Comparison of ENCODE assay signal across 11 cellular contexts in genomic region chr7:36208997-36209813, GRCh38. TPM values are rescaled to one million over a fixed set of nuclear protein-coding genes. Genes with fewer than 3 reads are reported as not detected.
DNase-seq lines count a peak whose midpoint lies in the region; ATAC-seq and TF ChIP-seq lines count a peak whose summit lies in the region.
"Had no signal": no experiment of that assay in that cellular context is flagged by ENCODE, and none has a peak within 500 bp of the region (broad histone marks: within the 10 kb centered on the region; RNA-seq: fewer than 3 reads in every experiment).

No MANE protein-coding gene starts in this region.

- no peak overlapping the region for H3K27ac ChIP-seq in CD8-positive, alpha-beta memory T cell (ENCODE audit: low read depth, low read length)
- H3K27ac ChIP-seq in PC-3 (ENCODE audit: low read length) (no peak overlapping the region), rectal smooth muscle tissue (ENCODE audit: low read depth, low read length) (peak overlapping the region; percentile 50)

- no peaks in the 10 kb centered on the region for H4K20me1 ChIP-seq in PC-3 (ENCODE audit: low read length)

- peak overlapping the region; percentile 13 to 94 (median 87) for H3K27ac Mint-ChIP-seq in CD8-positive, alpha-beta memory T cell
- peak overlapping the region; percentile 90 for H3K27ac Mint-ChIP-seq in dendritic cell treated with granulocyte-macrophage colony-stimulating factor and Interleukin-4, amounts not matched to agents 40 ng/mL and 50 ng/mL, for 4 days

- H3K27me3 ChIP-seq in CD8-positive, alpha-beta memory T cell (ENCODE audit: insufficient read depth, low read length, poor library complexity, severe bottlenecking) = no peaks in the 10 kb centered on the region
- H3K27me3 ChIP-seq in PC-3 (ENCODE audit: low read length) (no peaks in the 10 kb centered on the region), rectal smooth muscle tissue (ENCODE audit: control insufficient read depth, insufficient read depth, low read length) (no peaks in the 10 kb centered on the region)
- H3K27me3 ChIP-seq: dorsolateral prefrontal cortex had no signal

- peaks cover 49% of the 10 kb centered on the region for H3K79me2 ChIP-seq in PC-3 (ENCODE audit: low read length)

- no TSS peak for BruUV-seq in PC-3 (replicated peaks; lab: Mats Ljungman, UMichigan)

- DNase-seq in CD8-positive, alpha-beta memory T cell = peak in 4 of 5 donors; percentile 4 to 49 (median 21)
- peak; percentile 11 for DNase-seq in PC-3
- DNase-seq in stimulated activated CD4-positive, alpha-beta T cell treated with anti-CD3 and anti-CD28 coated beads, Interleukin-12 subunit alpha, Interleukin-12 subunit beta, amount 100 ng/mL, for 4 hours = no peak
- DNase-seq: dorsolateral prefrontal cortex, GOT3 had no signal

- POLR2A ChIA-PET in CD8-positive, alpha-beta memory T cell (lab: Charles Lee) = no interaction called here
- POLR2A ChIA-PET in PC-3 (lab: Charles Lee; ENCODE audit: unreplicated experiment) = no interaction called here

- no peak overlapping the region for H2AFZ ChIP-seq in PC-3 (ENCODE audit: low read length)

- CTCF ChIA-PET in CD8-positive, alpha-beta memory T cell (lab: Charles Lee) = no interaction called here
- CTCF ChIA-PET in PC-3 (lab: Charles Lee) = no interaction called here

- no peak; the same call in 1 of the 2 replicates for ATAC-seq in PC-3
- no peak for ATAC-seq in GM18858 (IDR thresholded peaks at IDR 0.05; ENCODE audit: unreplicated experiment)
- ATAC-seq in GM21737 (IDR thresholded peaks at IDR 0.05; ENCODE audit: unreplicated experiment) = no peak
- ATAC-seq in GM18519 (IDR thresholded peaks at IDR 0.05; ENCODE audit: low FRiP score, unreplicated experiment) = no peak

- no peaks in the 10 kb centered on the region for H3F3A ChIP-seq in PC-3 (ENCODE audit: low read length, unreplicated experiment)

- H3K4me1 Mint-ChIP-seq in CD8-positive, alpha-beta memory T cell = peaks cover 23 to 40% (median 28%) of the 10 kb centered on the region in 3 donors
- H3K4me1 Mint-ChIP-seq in dendritic cell treated with granulocyte-macrophage colony-stimulating factor and Interleukin-4, amounts not matched to agents 40 ng/mL and 50 ng/mL, for 4 days (ENCODE audit: low read depth) = peaks cover 79% of the 10 kb centered on the region

- no peak for TF ChIP-seq CTCF in PC-3 (conservative IDR thresholded peaks at IDR 0.05; ENCODE audit: low read depth, low read length)

- peaks cover 2 to 5% of the 10 kb centered on the region in 2 donors for H3K27me3 Mint-ChIP-seq in CD8-positive, alpha-beta memory T cell
- no peaks in the 10 kb centered on the region for H3K27me3 Mint-ChIP-seq in dendritic cell treated with granulocyte-macrophage colony-stimulating factor and Interleukin-4, amounts not matched to agents 40 ng/mL and 50 ng/mL, for 4 days

- H3K36me3 ChIP-seq in CD8-positive, alpha-beta memory T cell (ENCODE audit: insufficient read depth, low read length) = no peaks in the 10 kb centered on the region
- H3K36me3 ChIP-seq in PC-3 (ENCODE audit: low read depth, low read length) (no peaks in the 10 kb centered on the region), rectal smooth muscle tissue (ENCODE audit: control insufficient read depth, insufficient read depth, low read length) (no peaks in the 10 kb centered on the region)

- no peaks in the 10 kb centered on the region for H3K9me3 Mint-ChIP-seq in CD8-positive, alpha-beta memory T cell
- H3K9me3 Mint-ChIP-seq in dendritic cell treated with granulocyte-macrophage colony-stimulating factor and Interleukin-4, amounts not matched to agents 40 ng/mL and 50 ng/mL, for 4 days = peaks cover 9% of the 10 kb centered on the region
- H3K9me3 Mint-ChIP-seq: activated T-helper 1 cell treated with anti-CD3 and anti-CD28 coated beads, Interleukin-12 subunit alpha, Interleukin-12 subunit beta, Interleukin-2, Interleukin-4 antibody, amounts not matched to agents 30 ng/mL and 10 ng/mL and 1 ng/mL, durations not matched to agents 14 hours and 24 hours and 36 hours had no signal

- no peaks in the 10 kb centered on the region for H3K9me2 ChIP-seq in PC-3 (replicated peaks; ENCODE audit: low read length)

- H3K9ac ChIP-seq in PC-3 (ENCODE audit: low read length) = no peak overlapping the region
- H3K9ac ChIP-seq in rectal smooth muscle tissue (ENCODE audit: low read length) = no peak overlapping the region

- H3K36me3 Mint-ChIP-seq in CD8-positive, alpha-beta memory T cell = peaks cover 0 to 8% (median 4%) of the 10 kb centered on the region in 3 donors
- H3K36me3 Mint-ChIP-seq in dendritic cell treated with granulocyte-macrophage colony-stimulating factor and Interleukin-4, amounts not matched to agents 40 ng/mL and 50 ng/mL, for 4 days (ENCODE audit: low read depth) = peaks cover 12% of the 10 kb centered on the region

- H3K4me2 ChIP-seq in PC-3 (ENCODE audit: low read length) = no peak overlapping the region

- peak overlapping the region in 5 of 7 donors; percentile 6 to 60 (median 42) for H3K4me3 Mint-ChIP-seq in CD8-positive, alpha-beta memory T cell
- no peak overlapping the region for H3K4me3 Mint-ChIP-seq in dendritic cell treated with granulocyte-macrophage colony-stimulating factor and Interleukin-4, amounts not matched to agents 40 ng/mL and 50 ng/mL, for 4 days
- H3K4me3 Mint-ChIP-seq: activated T-helper 1 cell treated with anti-CD3 and anti-CD28 coated beads, Interleukin-12 subunit alpha, Interleukin-12 subunit beta, Interleukin-2, Interleukin-4 antibody, amounts not matched to agents 30 ng/mL and 10 ng/mL and 1 ng/mL, durations not matched to agents 14 hours and 24 hours and 36 hours had no signal

- no peak overlapping the region for H3K4me3 ChIP-seq in CD8-positive, alpha-beta memory T cell (ENCODE audit: low read length)
- H3K4me3 ChIP-seq in PC-3 (ENCODE audit: low read length) (no peak overlapping the region), rectal smooth muscle tissue (ENCODE audit: low read length) (no peak overlapping the region)
- H3K4me3 ChIP-seq: dorsolateral prefrontal cortex had no signal

- H3K4me1 ChIP-seq in CD8-positive, alpha-beta memory T cell (ENCODE audit: insufficient read depth, low read length) = peaks cover 27% of the 10 kb centered on the region
- peaks cover 40% of the 10 kb centered on the region for H3K4me1 ChIP-seq in PC-3 (ENCODE audit: insufficient read depth, low read length)
- peaks cover 34% of the 10 kb centered on the region for H3K4me1 ChIP-seq in rectal smooth muscle tissue (ENCODE audit: control insufficient read depth, insufficient read depth, low read length)

- intact Hi-C loops in PC-3 (cut with micrococcal nuclease) = loop anchor here (5.0 kb wide), 1 partner anchor 53 kb away; no protein-coding TSS in a partner anchor
- intact Hi-C loops in dendritic cell treated with granulocyte-macrophage colony-stimulating factor and Interleukin-4, amounts not matched to agents 40 ng/mL and 50 ng/mL, for 4 days (cut with micrococcal nuclease) = loop anchor here (1.0 to 5.0 kb wide), 4 partner anchors 7 to 90 kb away; no protein-coding TSS in a partner anchor

- H3K9me3 ChIP-seq in CD8-positive, alpha-beta memory T cell (ENCODE audit: low read length) = no peaks in the 10 kb centered on the region
- H3K9me3 ChIP-seq in PC-3 (ENCODE audit: low read length) = no peaks in the 10 kb centered on the region

RNA-seq across cellular contexts. Expression of gene EEPD1, which starts 56.2 kb away (rescaled TPM):
- total RNA-seq in CD8-positive, alpha-beta memory T cell = under 1 TPM; 0.66 to 0.84 TPM
- polyA plus RNA-seq in CD8-positive, alpha-beta memory T cell = 15.0 TPM
- total RNA-seq in PC-3 (2014; rRNA removed) = 28.3 and 31.8 TPM in 2 replicates

Comparison
In these comparisons a context has a peak if more than half of its experiments do, and no peak if none do; other contexts are left out.
1. RNA of gene EEPD1, which starts 56.2 kb away (total RNA-seq): 28.3 to 31.8 TPM in PC-3; 0.66 to 0.84 TPM in CD8-positive, alpha-beta memory T cell; every median in the first group is over 10 times any median in the second.